Comparison of ENCODE assay signal across 8 cellular contexts in the genomic region with DNA sequence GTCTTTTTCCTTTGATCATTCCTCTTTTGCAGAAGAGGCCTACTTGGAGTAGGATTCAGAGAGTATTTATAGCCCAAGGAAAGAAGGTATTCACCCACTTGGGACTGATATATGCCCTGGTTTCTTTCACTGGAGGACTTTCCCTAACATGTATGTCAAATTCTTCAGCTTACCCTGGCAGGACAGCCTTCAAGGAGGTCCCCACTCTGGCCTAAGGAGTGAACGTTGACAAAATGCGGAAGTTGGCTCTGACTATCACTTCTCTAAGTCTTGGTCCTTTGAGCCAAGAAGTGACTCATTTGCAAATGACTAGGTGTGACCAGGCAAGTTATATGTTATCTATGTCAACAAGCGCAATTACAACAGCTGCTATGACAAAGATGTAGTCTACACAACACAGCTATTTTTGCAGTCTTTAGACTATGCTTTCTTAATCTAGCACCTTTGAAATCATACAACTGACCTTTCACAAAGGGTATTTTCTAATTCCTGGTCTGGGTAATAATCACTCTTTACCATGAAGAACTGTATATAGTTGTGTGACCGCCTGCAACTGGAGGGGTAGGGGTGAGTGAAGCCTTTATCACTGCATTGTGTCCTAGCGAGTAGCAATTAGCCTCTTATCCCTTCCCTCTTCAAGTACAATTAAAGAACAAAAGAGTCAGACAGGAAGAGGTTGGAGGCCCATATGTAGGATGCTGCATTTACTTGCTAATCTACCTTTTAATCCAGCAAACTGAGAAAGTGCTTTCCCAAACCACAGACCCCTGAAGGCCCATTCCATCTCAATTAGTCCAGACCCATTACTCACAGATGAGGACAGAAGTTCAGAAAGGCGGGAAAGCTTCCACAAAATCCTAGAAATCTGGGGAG. TPM values are rescaled to one million over a fixed set of nuclear protein-coding genes. Genes with fewer than 3 reads are reported as not detected.
A peak's percentile ranks its signal among the peaks of the same experiment; 100 is the strongest.
DNase-seq lines count a peak whose midpoint lies in the region; ATAC-seq and TF ChIP-seq lines count a peak whose summit lies in the region.

No MANE protein-coding gene starts in this region.

- H3K9me3 Mint-ChIP-seq in activated T-cell treated with anti-CD3 and anti-CD28 coated beads, Interleukin-2, amount 50 U/mL, for 4 hours: no peaks in the 10 kb centered on the region
- no peaks in the 10 kb centered on the region for H3K9me3 Mint-ChIP-seq in activated T-cell treated with anti-CD3 and anti-CD28 coated beads, Interleukin-2, amount 50 U/mL, for 24 hours
- no peaks in the 10 kb centered on the region for H3K9me3 Mint-ChIP-seq in stimulated activated naive B cell treated with anti-CD40 and anti-IgM and Interleukin-4, amounts not matched to agents 10 μg/mL and 1 μg/mL and 100 μg/mL, for 72 hours
- no peaks in the 10 kb centered on the region for H3K9me3 Mint-ChIP-seq in activated CD4-positive, alpha-beta T cell treated with anti-CD3 and anti-CD28 coated beads, Interleukin-2, amount 10 ng/mL, durations not matched to agents 7 days and 5 days

- H3K4me3 ChIP-seq in dorsolateral prefrontal cortex: no peak overlapping the region

- peak; percentile 37 to 65 for ATAC-seq in activated T-cell treated with anti-CD3 and anti-CD28 coated beads, Interleukin-2, amount 50 U/mL, for 4 hours
- peak; percentile 93 for ATAC-seq in HG02943 (IDR thresholded peaks at IDR 0.05; ENCODE audit: low read depth, unreplicated experiment)
- peak; percentile 100 for ATAC-seq in stimulated activated naive B cell treated with anti-CD40 and anti-IgM and Interleukin-4, amounts not matched to agents 10 μg/mL and 1 μg/mL and 100 μg/mL, for 72 hours (replicated peaks)

- H3K36me3 Mint-ChIP-seq in activated T-cell treated with anti-CD3 and anti-CD28 coated beads, Interleukin-2, amount 50 U/mL, for 4 hours (ENCODE audit: insufficient read depth): peaks cover 15% of the 10 kb centered on the region
- peaks cover 17% of the 10 kb centered on the region for H3K36me3 Mint-ChIP-seq in activated T-cell treated with anti-CD3 and anti-CD28 coated beads, Interleukin-2, amount 50 U/mL, for 24 hours (ENCODE audit: low read depth)
- peaks cover 5 to 8% of the 10 kb centered on the region in 2 donors for H3K36me3 Mint-ChIP-seq in stimulated activated naive B cell treated with anti-CD40 and anti-IgM and Interleukin-4, amounts not matched to agents 10 μg/mL and 1 μg/mL and 100 μg/mL, for 72 hours
- no peaks in the 10 kb centered on the region for H3K36me3 Mint-ChIP-seq in activated CD4-positive, alpha-beta T cell treated with anti-CD3 and anti-CD28 coated beads, Interleukin-2, amount 10 ng/mL, durations not matched to agents 7 days and 5 days (ENCODE audit: low read depth)

- peak overlapping the region in 49 of 59 donors; percentile 4 to 99 (median 65) for H3K27ac ChIP-seq in dorsolateral prefrontal cortex

- intact Hi-C loops in dorsolateral prefrontal cortex (cut with DNase I): no loop called here

- no peak for TF ChIP-seq CTCF in dorsolateral prefrontal cortex (IDR thresholded peaks at IDR 0.05 in 54 of 56, conservative IDR thresholded peaks at IDR 0.05 in 2 of 56; ENCODE audit: low read depth in 1 of 56, partially characterized antibody in 56 of 56)

- no peak overlapping the region for H3K27ac Mint-ChIP-seq in activated T-cell treated with anti-CD3 and anti-CD28 coated beads, Interleukin-2, amount 50 U/mL, for 24 hours
- H3K27ac Mint-ChIP-seq in stimulated activated naive B cell treated with anti-CD40 and anti-IgM and Interleukin-4, amounts not matched to agents 10 μg/mL and 1 μg/mL and 100 μg/mL, for 72 hours: peak overlapping the region; percentile 87
- H3K27ac Mint-ChIP-seq in activated CD4-positive, alpha-beta T cell treated with anti-CD3 and anti-CD28 coated beads, Interleukin-2, amount 10 ng/mL, durations not matched to agents 7 days and 5 days: no peak overlapping the region

- CTCF ChIA-PET in activated CD4-positive, alpha-beta T cell treated with anti-CD3 and anti-CD28 coated beads, Interleukin-2, amount 10 ng/mL, durations not matched to agents 7 days and 5 days (lab: Charles Lee): interaction anchor here (1.0 kb wide), 1 partner anchor 9 kb away, joined by 3 read pairs; no protein-coding TSS in a partner anchor

- H3K4me1 Mint-ChIP-seq in activated T-cell treated with anti-CD3 and anti-CD28 coated beads, Interleukin-2, amount 50 U/mL, for 4 hours (ENCODE audit: low read depth): no peaks in the 10 kb centered on the region
- peaks cover 9% of the 10 kb centered on the region for H3K4me1 Mint-ChIP-seq in activated T-cell treated with anti-CD3 and anti-CD28 coated beads, Interleukin-2, amount 50 U/mL, for 24 hours (ENCODE audit: low read depth)
- H3K4me1 Mint-ChIP-seq in stimulated activated naive B cell treated with anti-CD40 and anti-IgM and Interleukin-4, amounts not matched to agents 10 μg/mL and 1 μg/mL and 100 μg/mL, for 72 hours: peaks cover 16 to 28% of the 10 kb centered on the region in 2 donors
- H3K4me1 Mint-ChIP-seq in activated CD4-positive, alpha-beta T cell treated with anti-CD3 and anti-CD28 coated beads, Interleukin-2, amount 10 ng/mL, durations not matched to agents 7 days and 5 days: peaks cover 6% of the 10 kb centered on the region

- no peaks in the 10 kb centered on the region for H3K27me3 Mint-ChIP-seq in activated T-cell treated with anti-CD3 and anti-CD28 coated beads, Interleukin-2, amount 50 U/mL, for 4 hours (ENCODE audit: low read depth)
- H3K27me3 Mint-ChIP-seq in activated T-cell treated with anti-CD3 and anti-CD28 coated beads, Interleukin-2, amount 50 U/mL, for 24 hours: no peaks in the 10 kb centered on the region
- no peaks in the 10 kb centered on the region for H3K27me3 Mint-ChIP-seq in stimulated activated naive B cell treated with anti-CD40 and anti-IgM and Interleukin-4, amounts not matched to agents 10 μg/mL and 1 μg/mL and 100 μg/mL, for 72 hours
- H3K27me3 Mint-ChIP-seq in activated CD4-positive, alpha-beta T cell treated with anti-CD3 and anti-CD28 coated beads, Interleukin-2, amount 10 ng/mL, durations not matched to agents 7 days and 5 days: no peaks in the 10 kb centered on the region

- no peak for DNase-seq in activated T-cell treated with anti-CD3 and anti-CD28 coated beads, Interleukin-2, amount 50 U/mL, for 4 hours
- no peak for DNase-seq in activated T-cell treated with anti-CD3 and anti-CD28 coated beads, Interleukin-2, amount 50 U/mL, for 24 hours
- DNase-seq in NCI-H2029 treated with DMSO at 0.1 percent for 48 hours (lab: John Stamatoyannopoulos, UW) (peak; percentile 33), dorsolateral prefrontal cortex (no peak), DMS114 treated with DMSO at 0.1 percent for 48 hours (lab: John Stamatoyannopoulos, UW; ENCODE audit: unreplicated experiment) (no peak)
- DNase-seq in stimulated activated naive B cell treated with anti-CD40 and anti-IgM and Interleukin-4, amounts not matched to agents 10 μg/mL and 1 μg/mL and 100 μg/mL, for 72 hours: peak; percentile 39
- no peak for DNase-seq in activated CD4-positive, alpha-beta T cell treated with anti-CD3 and anti-CD28 coated beads, Interleukin-2, amount 10 ng/mL, durations not matched to agents 7 days and 5 days

- POLR2A ChIA-PET in activated CD4-positive, alpha-beta T cell treated with anti-CD3 and anti-CD28 coated beads, Interleukin-2, amount 10 ng/mL, durations not matched to agents 7 days and 5 days (lab: Charles Lee): no interaction called here

- no peaks in the 10 kb centered on the region for H3K27me3 ChIP-seq in dorsolateral prefrontal cortex

- H3K4me3 Mint-ChIP-seq in activated T-cell treated with anti-CD3 and anti-CD28 coated beads, Interleukin-2, amount 50 U/mL, for 4 hours: no peak overlapping the region
- no peak overlapping the region for H3K4me3 Mint-ChIP-seq in activated T-cell treated with anti-CD3 and anti-CD28 coated beads, Interleukin-2, amount 50 U/mL, for 24 hours
- no peak overlapping the region for H3K4me3 Mint-ChIP-seq in stimulated activated naive B cell treated with anti-CD40 and anti-IgM and Interleukin-4, amounts not matched to agents 10 μg/mL and 1 μg/mL and 100 μg/mL, for 72 hours
- no peak overlapping the region for H3K4me3 Mint-ChIP-seq in activated CD4-positive, alpha-beta T cell treated with anti-CD3 and anti-CD28 coated beads, Interleukin-2, amount 10 ng/mL, durations not matched to agents 7 days and 5 days

RNA-seq across cellular contexts. Expression of gene RASGEF1B, which starts 50.1 kb away (rescaled TPM):
- 10 to 100 TPM; 15.1 to 27.7 (median 24.5) TPM for total RNA-seq in activated T-cell treated with anti-CD3 and anti-CD28 coated beads, Interleukin-2, amount 50 U/mL, for 4 hours
- 10 to 100 TPM in 118 of 120 experiments, 1 to 10 TPM in 2; 8.3 to 27.8 (median 17.8) TPM for total RNA-seq in dorsolateral prefrontal cortex
- 1 to 10 TPM; 2.7 TPM for total RNA-seq in activated CD4-positive, alpha-beta T cell treated with anti-CD3 and anti-CD28 coated beads, Interleukin-2, amount 10 ng/mL, durations not matched to agents 7 days and 5 days

Comparison
In these comparisons a context has a peak if more than half of its experiments do, and no peak if none do; other contexts are left out.
1. DNase-seq: peak in NCI-H2029 treated with DMSO at 0.1 percent for 48 hours (single experiment) and stimulated activated naive B cell treated with anti-CD40 and anti-IgM and Interleukin-4, amounts not matched to agents 10 μg/mL and 1 μg/mL and 100 μg/mL, for 72 hours (single experiment); none in activated T-cell treated with anti-CD3 and anti-CD28 coated beads, Interleukin-2, amount 50 U/mL, for 4 hours (single experiment), activated T-cell treated with anti-CD3 and anti-CD28 coated beads, Interleukin-2, amount 50 U/mL, for 24 hours (single experiment), dorsolateral prefrontal cortex (0 of 10), DMS114 treated with DMSO at 0.1 percent for 48 hours (single experiment) and activated CD4-positive, alpha-beta T cell treated with anti-CD3 and anti-CD28 coated beads, Interleukin-2, amount 10 ng/mL, durations not matched to agents 7 days and 5 days (single experiment).
2. Peak in every context shown above with its lines, with median percentiles within 50 percentile points of each other: ATAC-seq.